Comparison of ENCODE assay signal across 1 cellular context in genomic region chr9:122580360-122580759, GRCh38.
TF ChIP-seq lines count a peak whose summit lies in the region.

No MANE protein-coding gene starts in this region.

TF ChIP-seq in K562, 482 proteins besides CTCF, POLR2A, EP300 and RAD21 (continued from another document and continues in another):
- TF ChIP-seq AFF1 (IDR thresholded peaks at IDR 0.05; ENCODE audit: low read depth in 1 of 2, partially characterized antibody in 2 of 2) = no peak
- peak; percentile 96 for TF ChIP-seq ZNF316 (IDR thresholded peaks at IDR 0.05)
- TF ChIP-seq E2F6 (IDR thresholded peaks at IDR 0.05; ENCODE audit: borderline replicate concordance in 1 of 2, extremely low read depth in 1 of 2, insufficient read depth in 1 of 2, insufficient read length in 1 of 2, low read depth in 1 of 2, low read length in 1 of 2, poor library complexity in 1 of 2, severe bottlenecking in 1 of 2) = no peak
- no peak for TF ChIP-seq U2AF2 (optimal IDR thresholded peaks at IDR 0.05; ENCODE audit: low read depth, low read length)
- TF ChIP-seq GATA2 (CRISPR knock-in tag; IDR thresholded peaks at IDR 0.05) = no peak
- no peak for TF ChIP-seq ZNF263 (CRISPR knock-in tag; IDR thresholded peaks at IDR 0.05; ENCODE audit: borderline replicate concordance)
- no peak for TF ChIP-seq ESRRB (CRISPR knock-in tag; IDR thresholded peaks at IDR 0.05; ENCODE audit: borderline replicate concordance)
- no peak for TF ChIP-seq ZNF449 (CRISPR knock-in tag; IDR thresholded peaks at IDR 0.05)
- TF ChIP-seq THRAP3 (IDR thresholded peaks at IDR 0.05; ENCODE audit: borderline replicate concordance) = no peak
- TF ChIP-seq XRCC4 (IDR thresholded peaks at IDR 0.05; ENCODE audit: extremely low read depth, insufficient read depth, insufficient read length) = no peak
- TF ChIP-seq NCOR1 (IDR thresholded peaks at IDR 0.05) = peak; percentile 38; the same call in 1 of the 2 replicates
- no peak for TF ChIP-seq PHTF2 (CRISPR knock-in tag; IDR thresholded peaks at IDR 0.05)
- no peak for TF ChIP-seq RERE (CRISPR knock-in tag; IDR thresholded peaks at IDR 0.05; ENCODE audit: borderline replicate concordance)
- TF ChIP-seq CEBPB (tag; IDR thresholded peaks at IDR 0.05) = no peak
- peak; percentile 74 for TF ChIP-seq STAT5A (IDR thresholded peaks at IDR 0.05; ENCODE audit: borderline replicate concordance, low read length)
- no peak for TF ChIP-seq KLF6 (CRISPR knock-in tag; IDR thresholded peaks at IDR 0.05; ENCODE audit: borderline replicate concordance)
- TF ChIP-seq HMGN3 (IDR thresholded peaks at IDR 0.05; ENCODE audit: borderline replicate concordance, extremely low read depth, insufficient read length, low read depth, low read length) = no peak
- TF ChIP-seq TCF15 (CRISPR knock-in tag; IDR thresholded peaks at IDR 0.05) = no peak
- peak; percentile 86 for TF ChIP-seq NFE2 (IDR thresholded peaks at IDR 0.05; ENCODE audit: low read depth)
- TF ChIP-seq ZNF282 (CRISPR knock-in tag; IDR thresholded peaks at IDR 0.05) = no peak
- TF ChIP-seq EP400 (IDR thresholded peaks at IDR 0.05) = peak; percentile 18; the same call in 1 of the 2 replicates
- peak; percentile 5 for TF ChIP-seq MEIS2 (IDR thresholded peaks at IDR 0.05; ENCODE audit: partially characterized antibody)
- TF ChIP-seq ZC3H8 (IDR thresholded peaks at IDR 0.05) = no peak
- no peak for TF ChIP-seq PHF21A (IDR thresholded peaks at IDR 0.05; ENCODE audit: borderline replicate concordance, low read depth)
- TF ChIP-seq TAF1 (IDR thresholded peaks at IDR 0.05; ENCODE audit: control insufficient read depth, extremely low read depth, insufficient read depth, low read length, severe bottlenecking) = no peak
- TF ChIP-seq EZH2 (IDR thresholded peaks at IDR 0.05; ENCODE audit: borderline replicate concordance, low read depth, low read length) = no peak
- no peak for TF ChIP-seq OTX1 (CRISPR knock-in tag; IDR thresholded peaks at IDR 0.05)
- no peak for TF ChIP-seq SMARCB1 (IDR thresholded peaks at IDR 0.05; ENCODE audit: insufficient read length, low read depth)
- no peak for TF ChIP-seq ZNF253 (CRISPR knock-in tag; conservative IDR thresholded peaks at IDR 0.05)
- no peak for TF ChIP-seq ZNF277 (CRISPR knock-in tag; IDR thresholded peaks at IDR 0.05; ENCODE audit: borderline replicate concordance)
- no peak for TF ChIP-seq RFX7 (CRISPR knock-in tag; IDR thresholded peaks at IDR 0.05)
- TF ChIP-seq CTCFL (IDR thresholded peaks at IDR 0.05; ENCODE audit: borderline replicate concordance, insufficient read depth, low read depth, low read length, poor library complexity, severe bottlenecking) = no peak
- no peak for TF ChIP-seq RBM22 (IDR thresholded peaks at IDR 0.05; ENCODE audit: low read depth, low read length, poor library complexity, severe bottlenecking)
- TF ChIP-seq ZNF668 (CRISPR knock-in tag; IDR thresholded peaks at IDR 0.05) = no peak
- TF ChIP-seq STAG1 (CRISPR knock-in tag; IDR thresholded peaks at IDR 0.05; ENCODE audit: borderline replicate concordance) = no peak
- TF ChIP-seq GABPB1 (CRISPR knock-in tag; IDR thresholded peaks at IDR 0.05) = no peak
- no peak for TF ChIP-seq TAF15 (IDR thresholded peaks at IDR 0.05; ENCODE audit: low read depth, low read length)
- TF ChIP-seq ZNF124 (CRISPR knock-in tag; IDR thresholded peaks at IDR 0.05) = no peak
- no peak for TF ChIP-seq ADNP (tag; IDR thresholded peaks at IDR 0.05)
- TF ChIP-seq ZNF644 (tag; IDR thresholded peaks at IDR 0.05; ENCODE audit: low read depth) = no peak
- TF ChIP-seq RAD51 (IDR thresholded peaks at IDR 0.05; ENCODE audit: borderline replicate concordance, low read depth) = no peak
- no peak for TF ChIP-seq MCM7 (IDR thresholded peaks at IDR 0.05)
- TF ChIP-seq PBX2 (CRISPR knock-in tag; IDR thresholded peaks at IDR 0.05; ENCODE audit: low read depth) = no peak
- no peak for TF ChIP-seq PBX2 (tag; conservative IDR thresholded peaks at IDR 0.05; ENCODE audit: low read depth)
- no peak for TF ChIP-seq ZNF79 (CRISPR knock-in tag; IDR thresholded peaks at IDR 0.05; ENCODE audit: low read depth)
- no peak for TF ChIP-seq NCOA4 (IDR thresholded peaks at IDR 0.05; ENCODE audit: partially characterized antibody)
- TF ChIP-seq ARID1B (IDR thresholded peaks at IDR 0.05) = peak; percentile 80
